Comparison of ENCODE assay signal across 1 cellular context in the genomic region with DNA sequence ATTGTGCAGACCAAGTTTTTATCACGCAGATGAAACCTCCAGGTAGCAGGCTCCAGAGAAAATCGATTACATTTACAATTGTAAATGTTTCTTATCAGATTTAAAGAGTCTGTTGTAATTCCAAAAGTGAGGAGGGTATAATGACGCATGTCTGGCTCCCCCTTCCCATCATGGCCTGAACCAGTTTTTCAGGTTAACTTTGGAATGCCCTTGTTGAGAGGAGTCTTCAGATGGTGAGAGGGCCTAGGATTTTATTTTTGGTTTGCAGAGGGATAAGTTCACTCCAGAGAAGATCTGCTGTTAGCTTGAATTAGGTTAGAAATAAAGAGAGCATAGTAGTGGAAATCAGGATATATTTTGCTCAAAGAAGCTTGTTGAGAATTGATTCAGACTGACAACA.
TF ChIP-seq lines count a peak whose summit lies in the region.

No MANE protein-coding gene starts in this region.

TF ChIP-seq in GM23338, 12 proteins besides CTCF, POLR2A, EP300 and RAD21:
- TF ChIP-seq, protein P1, sequence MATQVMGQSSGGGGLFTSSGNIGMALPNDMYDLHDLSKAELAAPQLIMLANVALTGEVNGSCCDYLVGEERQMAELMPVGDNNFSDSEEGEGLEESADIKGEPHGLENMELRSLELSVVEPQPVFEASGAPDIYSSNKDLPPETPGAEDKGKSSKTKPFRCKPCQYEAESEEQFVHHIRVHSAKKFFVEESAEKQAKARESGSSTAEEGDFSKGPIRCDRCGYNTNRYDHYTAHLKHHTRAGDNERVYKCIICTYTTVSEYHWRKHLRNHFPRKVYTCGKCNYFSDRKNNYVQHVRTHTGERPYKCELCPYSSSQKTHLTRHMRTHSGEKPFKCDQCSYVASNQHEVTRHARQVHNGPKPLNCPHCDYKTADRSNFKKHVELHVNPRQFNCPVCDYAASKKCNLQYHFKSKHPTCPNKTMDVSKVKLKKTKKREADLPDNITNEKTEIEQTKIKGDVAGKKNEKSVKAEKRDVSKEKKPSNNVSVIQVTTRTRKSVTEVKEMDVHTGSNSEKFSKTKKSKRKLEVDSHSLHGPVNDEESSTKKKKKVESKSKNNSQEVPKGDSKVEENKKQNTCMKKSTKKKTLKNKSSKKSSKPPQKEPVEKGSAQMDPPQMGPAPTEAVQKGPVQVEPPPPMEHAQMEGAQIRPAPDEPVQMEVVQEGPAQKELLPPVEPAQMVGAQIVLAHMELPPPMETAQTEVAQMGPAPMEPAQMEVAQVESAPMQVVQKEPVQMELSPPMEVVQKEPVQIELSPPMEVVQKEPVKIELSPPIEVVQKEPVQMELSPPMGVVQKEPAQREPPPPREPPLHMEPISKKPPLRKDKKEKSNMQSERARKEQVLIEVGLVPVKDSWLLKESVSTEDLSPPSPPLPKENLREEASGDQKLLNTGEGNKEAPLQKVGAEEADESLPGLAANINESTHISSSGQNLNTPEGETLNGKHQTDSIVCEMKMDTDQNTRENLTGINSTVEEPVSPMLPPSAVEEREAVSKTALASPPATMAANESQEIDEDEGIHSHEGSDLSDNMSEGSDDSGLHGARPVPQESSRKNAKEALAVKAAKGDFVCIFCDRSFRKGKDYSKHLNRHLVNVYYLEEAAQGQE (IDR thresholded peaks at IDR 0.05; ENCODE audit: unreplicated experiment) = no peak
- TF ChIP-seq ZNF114 (CRISPR knock-in tag; IDR thresholded peaks at IDR 0.05) = no peak
- TF ChIP-seq EZH2phosphoT487 (IDR thresholded peaks at IDR 0.05; ENCODE audit: unreplicated experiment) = no peak
- TF ChIP-seq, protein P2, sequence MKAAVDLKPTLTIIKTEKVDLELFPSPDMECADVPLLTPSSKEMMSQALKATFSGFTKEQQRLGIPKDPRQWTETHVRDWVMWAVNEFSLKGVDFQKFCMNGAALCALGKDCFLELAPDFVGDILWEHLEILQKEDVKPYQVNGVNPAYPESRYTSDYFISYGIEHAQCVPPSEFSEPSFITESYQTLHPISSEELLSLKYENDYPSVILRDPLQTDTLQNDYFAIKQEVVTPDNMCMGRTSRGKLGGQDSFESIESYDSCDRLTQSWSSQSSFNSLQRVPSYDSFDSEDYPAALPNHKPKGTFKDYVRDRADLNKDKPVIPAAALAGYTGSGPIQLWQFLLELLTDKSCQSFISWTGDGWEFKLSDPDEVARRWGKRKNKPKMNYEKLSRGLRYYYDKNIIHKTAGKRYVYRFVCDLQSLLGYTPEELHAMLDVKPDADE (IDR thresholded peaks at IDR 0.05) = no peak
- TF ChIP-seq CREB1 (CRISPR knock-in tag; IDR thresholded peaks at IDR 0.05; ENCODE audit: low read depth) = no peak
- no peak for TF ChIP-seq NANOG (IDR thresholded peaks at IDR 0.05; ENCODE audit: borderline replicate concordance)
- TF ChIP-seq, protein P3, sequence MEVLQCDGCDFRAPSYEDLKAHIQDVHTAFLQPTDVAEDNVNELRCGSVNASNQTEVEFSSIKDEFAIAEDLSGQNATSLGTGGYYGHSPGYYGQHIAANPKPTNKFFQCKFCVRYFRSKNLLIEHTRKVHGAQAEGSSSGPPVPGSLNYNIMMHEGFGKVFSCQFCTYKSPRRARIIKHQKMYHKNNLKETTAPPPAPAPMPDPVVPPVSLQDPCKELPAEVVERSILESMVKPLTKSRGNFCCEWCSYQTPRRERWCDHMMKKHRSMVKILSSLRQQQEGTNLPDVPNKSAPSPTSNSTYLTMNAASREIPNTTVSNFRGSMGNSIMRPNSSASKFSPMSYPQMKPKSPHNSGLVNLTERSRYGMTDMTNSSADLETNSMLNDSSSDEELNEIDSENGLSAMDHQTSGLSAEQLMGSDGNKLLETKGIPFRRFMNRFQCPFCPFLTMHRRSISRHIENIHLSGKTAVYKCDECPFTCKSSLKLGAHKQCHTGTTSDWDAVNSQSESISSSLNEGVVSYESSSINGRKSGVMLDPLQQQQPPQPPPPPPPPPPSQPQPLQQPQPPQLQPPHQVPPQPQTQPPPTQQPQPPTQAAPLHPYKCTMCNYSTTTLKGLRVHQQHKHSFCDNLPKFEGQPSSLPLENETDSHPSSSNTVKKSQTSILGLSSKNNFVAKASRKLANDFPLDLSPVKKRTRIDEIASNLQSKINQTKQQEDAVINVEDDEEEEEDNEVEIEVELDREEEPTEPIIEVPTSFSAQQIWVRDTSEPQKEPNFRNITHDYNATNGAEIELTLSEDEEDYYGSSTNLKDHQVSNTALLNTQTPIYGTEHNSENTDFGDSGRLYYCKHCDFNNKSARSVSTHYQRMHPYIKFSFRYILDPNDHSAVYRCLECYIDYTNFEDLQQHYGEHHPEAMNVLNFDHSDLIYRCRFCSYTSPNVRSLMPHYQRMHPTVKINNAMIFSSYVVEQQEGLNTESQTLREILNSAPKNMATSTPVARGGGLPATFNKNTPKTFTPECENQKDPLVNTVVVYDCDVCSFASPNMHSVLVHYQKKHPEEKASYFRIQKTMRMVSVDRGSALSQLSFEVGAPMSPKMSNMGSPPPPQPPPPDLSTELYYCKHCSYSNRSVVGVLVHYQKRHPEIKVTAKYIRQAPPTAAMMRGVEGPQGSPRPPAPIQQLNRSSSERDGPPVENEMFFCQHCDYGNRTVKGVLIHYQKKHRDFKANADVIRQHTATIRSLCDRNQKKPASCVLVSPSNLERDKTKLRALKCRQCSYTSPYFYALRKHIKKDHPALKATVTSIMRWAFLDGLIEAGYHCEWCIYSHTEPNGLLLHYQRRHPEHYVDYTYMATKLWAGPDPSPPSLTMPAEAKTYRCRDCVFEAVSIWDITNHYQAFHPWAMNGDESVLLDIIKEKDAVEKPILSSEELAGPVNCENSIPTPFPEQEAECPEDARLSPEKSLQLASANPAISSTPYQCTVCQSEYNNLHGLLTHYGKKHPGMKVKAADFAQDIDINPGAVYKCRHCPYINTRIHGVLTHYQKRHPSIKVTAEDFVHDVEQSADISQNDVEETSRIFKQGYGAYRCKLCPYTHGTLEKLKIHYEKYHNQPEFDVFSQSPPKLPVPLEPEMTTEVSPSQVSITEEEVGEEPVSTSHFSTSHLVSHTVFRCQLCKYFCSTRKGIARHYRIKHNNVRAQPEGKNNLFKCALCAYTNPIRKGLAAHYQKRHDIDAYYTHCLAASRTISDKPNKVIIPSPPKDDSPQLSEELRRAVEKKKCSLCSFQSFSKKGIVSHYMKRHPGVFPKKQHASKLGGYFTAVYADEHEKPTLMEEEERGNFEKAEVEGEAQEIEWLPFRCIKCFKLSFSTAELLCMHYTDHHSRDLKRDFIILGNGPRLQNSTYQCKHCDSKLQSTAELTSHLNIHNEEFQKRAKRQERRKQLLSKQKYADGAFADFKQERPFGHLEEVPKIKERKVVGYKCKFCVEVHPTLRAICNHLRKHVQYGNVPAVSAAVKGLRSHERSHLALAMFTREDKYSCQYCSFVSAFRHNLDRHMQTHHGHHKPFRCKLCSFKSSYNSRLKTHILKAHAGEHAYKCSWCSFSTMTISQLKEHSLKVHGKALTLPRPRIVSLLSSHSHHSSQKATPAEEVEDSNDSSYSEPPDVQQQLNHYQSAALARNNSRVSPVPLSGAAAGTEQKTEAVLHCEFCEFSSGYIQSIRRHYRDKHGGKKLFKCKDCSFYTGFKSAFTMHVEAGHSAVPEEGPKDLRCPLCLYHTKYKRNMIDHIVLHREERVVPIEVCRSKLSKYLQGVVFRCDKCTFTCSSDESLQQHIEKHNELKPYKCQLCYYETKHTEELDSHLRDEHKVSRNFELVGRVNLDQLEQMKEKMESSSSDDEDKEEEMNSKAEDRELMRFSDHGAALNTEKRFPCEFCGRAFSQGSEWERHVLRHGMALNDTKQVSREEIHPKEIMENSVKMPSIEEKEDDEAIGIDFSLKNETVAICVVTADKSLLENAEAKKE (CRISPR knock-in tag; IDR thresholded peaks at IDR 0.05) = no peak
- TF ChIP-seq EZH2 (IDR thresholded peaks at IDR 0.05; ENCODE audit: low read depth, unreplicated experiment) = no peak
- no peak for TF ChIP-seq ZNF331 (CRISPR knock-in tag; IDR thresholded peaks at IDR 0.05; ENCODE audit: low read depth)
- TF ChIP-seq JUNB (IDR thresholded peaks at IDR 0.05; ENCODE audit: unreplicated experiment) = no peak
TF ChIP-seq in GM23338: peak in this region for 0.
